ENCODE assay signal across 19 cellular contexts in genomic region chr17:52827526-52827925, GRCh38.
"Had no signal": no experiment of that assay in that cellular context is flagged by ENCODE, and none has a peak within 500 bp of the region (broad histone marks: within the 10 kb centered on the region; RNA-seq: fewer than 3 reads in every experiment).

No MANE protein-coding gene starts in this region.

- H3K27me3 ChIP-seq: body of pancreas, right atrium auricular region, tibial artery, vagina had no signal

- H3K9me3 Mint-ChIP-seq: activated T-cell treated with anti-CD3 and anti-CD28 coated beads, Interleukin-2, amount 50 U/mL, for 4 hours; nephron had no signal

- H3K9me3 ChIP-seq: body of pancreas, left ventricle myocardium inferior, right atrium auricular region, tibial artery, vagina had no signal

- H3K27ac ChIP-seq: body of pancreas, dorsolateral prefrontal cortex, left ventricle myocardium inferior, right atrium auricular region, tibial artery, vagina had no signal

- ATAC-seq: activated T-cell treated with anti-CD3 and anti-CD28 coated beads, Interleukin-2, amount 50 U/mL, for 4 hours; body of pancreas; stimulated activated naive CD8-positive, alpha-beta T cell treated with anti-CD3 and anti-CD28 coated beads, Interleukin-15, Interleukin-2, amounts not matched to agents 100 U/mL and 50 U/mL, for 24 hours had no signal

- H3K27me3 Mint-ChIP-seq: activated B cell treated with CpG ODN at 0.5 μM for 24 hours; activated CD4-positive, alpha-beta memory T cell treated with anti-CD3 and anti-CD28 coated beads, Interleukin-2, amount 10 ng/mL, durations not matched to agents 7 days and 5 days had no signal

- H3K4me3 Mint-ChIP-seq: activated B cell treated with CpG ODN at 0.5 μM for 24 hours; activated CD4-positive, alpha-beta memory T cell treated with anti-CD3 and anti-CD28 coated beads, Interleukin-2, amount 10 ng/mL, durations not matched to agents 7 days and 5 days; activated naive CD4-positive, alpha-beta T cell treated with anti-CD3 and anti-CD28 coated beads for 36 hours; activated T-cell treated with anti-CD3 and anti-CD28 coated beads, Interleukin-2, amount 50 U/mL, for 4 hours; nephron had no signal

- H3K4me1 ChIP-seq: body of pancreas, left ventricle myocardium inferior, right atrium auricular region, tibial artery, vagina had no signal

- DNase-seq: activated B cell treated with CpG ODN at 0.5 μM for 24 hours; activated CD4-positive, alpha-beta memory T cell treated with anti-CD3 and anti-CD28 coated beads, Interleukin-2, amount 10 ng/mL, durations not matched to agents 7 days and 5 days; activated CD4-positive, alpha-beta T cell treated with anti-CD3 and anti-CD28 coated beads for 48 hours; activated naive CD4-positive, alpha-beta T cell treated with anti-CD3 and anti-CD28 coated beads for 36 hours; activated T-cell treated with anti-CD3 and anti-CD28 coated beads, Interleukin-2, amount 50 U/mL, for 4 hours; body of pancreas; dorsolateral prefrontal cortex; foreskin fibroblast; glutamatergic neuron; hippocampal formation; left ventricle myocardium inferior; stimulated activated naive CD8-positive, alpha-beta T cell treated with anti-CD3 and anti-CD28 coated beads, Interleukin-15, Interleukin-2, amounts not matched to agents 100 U/mL and 50 U/mL, for 24 hours; substantia nigra; T-helper 1 cell; T-helper 9 cell; tibial artery had no signal

- H3K4me3 ChIP-seq: body of pancreas, dorsolateral prefrontal cortex, left ventricle myocardium inferior, right atrium auricular region, tibial artery, vagina had no signal

- H3K36me3 ChIP-seq: left ventricle myocardium inferior, right atrium auricular region, tibial artery, vagina had no signal

- H3K27ac Mint-ChIP-seq: activated B cell treated with CpG ODN at 0.5 μM for 24 hours; activated CD4-positive, alpha-beta memory T cell treated with anti-CD3 and anti-CD28 coated beads, Interleukin-2, amount 10 ng/mL, durations not matched to agents 7 days and 5 days; activated naive CD4-positive, alpha-beta T cell treated with anti-CD3 and anti-CD28 coated beads for 36 hours; nephron had no signal

- H3K4me1 Mint-ChIP-seq: activated B cell treated with CpG ODN at 0.5 μM for 24 hours; activated CD4-positive, alpha-beta memory T cell treated with anti-CD3 and anti-CD28 coated beads, Interleukin-2, amount 10 ng/mL, durations not matched to agents 7 days and 5 days had no signal
